Comparison of ENCODE assay signal across 1 cellular context in genomic region chr16:89217388-89218191, GRCh38.
TF ChIP-seq lines count a peak whose summit lies in the region.

ZNF778 (plus strand) TSS chr16:89217703; CDS start chr16:89221128, 3,425 bp downstream.

TF ChIP-seq in HepG2, 621 proteins besides CTCF, POLR2A, EP300 and RAD21 (continued from another document and continues in another):
- TF ChIP-seq PBX3 (CRISPR knock-in tag; IDR thresholded peaks at IDR 0.05; ENCODE audit: borderline replicate concordance) = peak; percentile 59; the same call in 1 of the 2 replicates
- TF ChIP-seq HNF4G (IDR thresholded peaks at IDR 0.05; ENCODE audit: borderline replicate concordance, low read depth, low read length) = 0 out of 2 replicates have a peak, but pooled peaks have one; percentile 17
- no peak; the same call in 1 of the 2 replicates for TF ChIP-seq HNF4G (CRISPR knock-in tag; IDR thresholded peaks at IDR 0.05; ENCODE audit: borderline replicate concordance, low read depth)
- peak; percentile 76; the same call in 1 of the 2 replicates for TF ChIP-seq ZNF761 (CRISPR knock-in tag; conservative IDR thresholded peaks at IDR 0.05)
- TF ChIP-seq GATAD1 (CRISPR knock-in tag; IDR thresholded peaks at IDR 0.05) = peak; percentile 99
- TF ChIP-seq ZC3H4 (CRISPR knock-in tag; IDR thresholded peaks at IDR 0.05; ENCODE audit: borderline replicate concordance) = no peak; the same call in 1 of the 2 replicates
- TF ChIP-seq ZNF138 (CRISPR knock-in tag; IDR thresholded peaks at IDR 0.05; ENCODE audit: low read depth) = peak; percentile 75
- peak; percentile 79 for TF ChIP-seq ZBTB39 (CRISPR knock-in tag; IDR thresholded peaks at IDR 0.05)
- TF ChIP-seq, protein P1, sequence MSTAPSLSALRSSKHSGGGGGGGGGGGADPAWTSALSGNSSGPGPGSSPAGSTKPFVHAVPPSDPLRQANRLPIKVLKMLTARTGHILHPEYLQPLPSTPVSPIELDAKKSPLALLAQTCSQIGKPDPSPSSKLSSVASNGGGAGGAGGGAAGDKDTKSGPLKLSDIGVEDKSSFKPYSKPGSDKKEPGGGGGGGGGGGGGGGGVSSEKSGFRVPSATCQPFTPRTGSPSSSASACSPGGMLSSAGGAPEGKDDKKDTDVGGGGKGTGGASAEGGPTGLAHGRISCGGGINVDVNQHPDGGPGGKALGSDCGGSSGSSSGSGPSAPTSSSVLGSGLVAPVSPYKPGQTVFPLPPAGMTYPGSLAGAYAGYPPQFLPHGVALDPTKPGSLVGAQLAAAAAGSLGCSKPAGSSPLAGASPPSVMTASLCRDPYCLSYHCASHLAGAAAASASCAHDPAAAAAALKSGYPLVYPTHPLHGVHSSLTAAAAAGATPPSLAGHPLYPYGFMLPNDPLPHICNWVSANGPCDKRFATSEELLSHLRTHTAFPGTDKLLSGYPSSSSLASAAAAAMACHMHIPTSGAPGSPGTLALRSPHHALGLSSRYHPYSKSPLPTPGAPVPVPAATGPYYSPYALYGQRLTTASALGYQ (CRISPR knock-in tag; IDR thresholded peaks at IDR 0.05) = peak; percentile 79; the same call in 1 of the 2 replicates
- TF ChIP-seq ZNF784 (CRISPR knock-in tag; IDR thresholded peaks at IDR 0.05; ENCODE audit: borderline replicate concordance) = peak; percentile 80; the same call in 1 of the 2 replicates
- TF ChIP-seq MTF2 (CRISPR knock-in tag; IDR thresholded peaks at IDR 0.05; ENCODE audit: borderline replicate concordance) = peak; percentile 96
- TF ChIP-seq, protein P2, sequence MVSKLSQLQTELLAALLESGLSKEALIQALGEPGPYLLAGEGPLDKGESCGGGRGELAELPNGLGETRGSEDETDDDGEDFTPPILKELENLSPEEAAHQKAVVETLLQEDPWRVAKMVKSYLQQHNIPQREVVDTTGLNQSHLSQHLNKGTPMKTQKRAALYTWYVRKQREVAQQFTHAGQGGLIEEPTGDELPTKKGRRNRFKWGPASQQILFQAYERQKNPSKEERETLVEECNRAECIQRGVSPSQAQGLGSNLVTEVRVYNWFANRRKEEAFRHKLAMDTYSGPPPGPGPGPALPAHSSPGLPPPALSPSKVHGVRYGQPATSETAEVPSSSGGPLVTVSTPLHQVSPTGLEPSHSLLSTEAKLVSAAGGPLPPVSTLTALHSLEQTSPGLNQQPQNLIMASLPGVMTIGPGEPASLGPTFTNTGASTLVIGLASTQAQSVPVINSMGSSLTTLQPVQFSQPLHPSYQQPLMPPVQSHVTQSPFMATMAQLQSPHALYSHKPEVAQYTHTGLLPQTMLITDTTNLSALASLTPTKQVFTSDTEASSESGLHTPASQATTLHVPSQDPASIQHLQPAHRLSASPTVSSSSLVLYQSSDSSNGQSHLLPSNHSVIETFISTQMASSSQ (IDR thresholded peaks at IDR 0.05; ENCODE audit: low read depth) = no peak
- TF ChIP-seq, protein P2 (CRISPR knock-in tag; IDR thresholded peaks at IDR 0.05; ENCODE audit: borderline replicate concordance) = peak; percentile 64; the same call in 1 of the 2 replicates
- no peak for TF ChIP-seq ZNF713 (CRISPR knock-in tag; IDR thresholded peaks at IDR 0.05)
- TF ChIP-seq, protein P3, sequence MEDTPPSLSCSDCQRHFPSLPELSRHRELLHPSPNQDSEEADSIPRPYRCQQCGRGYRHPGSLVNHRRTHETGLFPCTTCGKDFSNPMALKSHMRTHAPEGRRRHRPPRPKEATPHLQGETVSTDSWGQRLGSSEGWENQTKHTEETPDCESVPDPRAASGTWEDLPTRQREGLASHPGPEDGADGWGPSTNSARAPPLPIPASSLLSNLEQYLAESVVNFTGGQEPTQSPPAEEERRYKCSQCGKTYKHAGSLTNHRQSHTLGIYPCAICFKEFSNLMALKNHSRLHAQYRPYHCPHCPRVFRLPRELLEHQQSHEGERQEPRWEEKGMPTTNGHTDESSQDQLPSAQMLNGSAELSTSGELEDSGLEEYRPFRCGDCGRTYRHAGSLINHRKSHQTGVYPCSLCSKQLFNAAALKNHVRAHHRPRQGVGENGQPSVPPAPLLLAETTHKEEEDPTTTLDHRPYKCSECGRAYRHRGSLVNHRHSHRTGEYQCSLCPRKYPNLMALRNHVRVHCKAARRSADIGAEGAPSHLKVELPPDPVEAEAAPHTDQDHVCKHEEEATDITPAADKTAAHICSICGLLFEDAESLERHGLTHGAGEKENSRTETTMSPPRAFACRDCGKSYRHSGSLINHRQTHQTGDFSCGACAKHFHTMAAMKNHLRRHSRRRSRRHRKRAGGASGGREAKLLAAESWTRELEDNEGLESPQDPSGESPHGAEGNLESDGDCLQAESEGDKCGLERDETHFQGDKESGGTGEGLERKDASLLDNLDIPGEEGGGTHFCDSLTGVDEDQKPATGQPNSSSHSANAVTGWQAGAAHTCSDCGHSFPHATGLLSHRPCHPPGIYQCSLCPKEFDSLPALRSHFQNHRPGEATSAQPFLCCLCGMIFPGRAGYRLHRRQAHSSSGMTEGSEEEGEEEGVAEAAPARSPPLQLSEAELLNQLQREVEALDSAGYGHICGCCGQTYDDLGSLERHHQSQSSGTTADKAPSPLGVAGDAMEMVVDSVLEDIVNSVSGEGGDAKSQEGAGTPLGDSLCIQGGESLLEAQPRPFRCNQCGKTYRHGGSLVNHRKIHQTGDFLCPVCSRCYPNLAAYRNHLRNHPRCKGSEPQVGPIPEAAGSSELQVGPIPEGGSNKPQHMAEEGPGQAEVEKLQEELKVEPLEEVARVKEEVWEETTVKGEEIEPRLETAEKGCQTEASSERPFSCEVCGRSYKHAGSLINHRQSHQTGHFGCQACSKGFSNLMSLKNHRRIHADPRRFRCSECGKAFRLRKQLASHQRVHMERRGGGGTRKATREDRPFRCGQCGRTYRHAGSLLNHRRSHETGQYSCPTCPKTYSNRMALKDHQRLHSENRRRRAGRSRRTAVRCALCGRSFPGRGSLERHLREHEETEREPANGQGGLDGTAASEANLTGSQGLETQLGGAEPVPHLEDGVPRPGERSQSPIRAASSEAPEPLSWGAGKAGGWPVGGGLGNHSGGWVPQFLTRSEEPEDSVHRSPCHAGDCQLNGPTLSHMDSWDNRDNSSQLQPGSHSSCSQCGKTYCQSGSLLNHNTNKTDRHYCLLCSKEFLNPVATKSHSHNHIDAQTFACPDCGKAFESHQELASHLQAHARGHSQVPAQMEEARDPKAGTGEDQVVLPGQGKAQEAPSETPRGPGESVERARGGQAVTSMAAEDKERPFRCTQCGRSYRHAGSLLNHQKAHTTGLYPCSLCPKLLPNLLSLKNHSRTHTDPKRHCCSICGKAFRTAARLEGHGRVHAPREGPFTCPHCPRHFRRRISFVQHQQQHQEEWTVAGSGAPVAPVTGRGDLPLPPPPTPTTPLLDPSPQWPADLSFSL (CRISPR knock-in tag; IDR thresholded peaks at IDR 0.05) = no peak
- TF ChIP-seq SP1 (IDR thresholded peaks at IDR 0.05) = no peak
- peak; percentile 90 for TF ChIP-seq SP1 (CRISPR knock-in tag; IDR thresholded peaks at IDR 0.05)
- TF ChIP-seq CBX1 (IDR thresholded peaks at IDR 0.05; ENCODE audit: low read depth) = no peak
- TF ChIP-seq TOE1 (CRISPR knock-in tag; IDR thresholded peaks at IDR 0.05) = no peak
- TF ChIP-seq ZNF564 (CRISPR knock-in tag; IDR thresholded peaks at IDR 0.05) = peak; percentile 70
- peak; percentile 62; the same call in 1 of the 2 replicates for TF ChIP-seq ZNF256 (CRISPR knock-in tag; conservative IDR thresholded peaks at IDR 0.05)
- TF ChIP-seq ZFP82 (CRISPR knock-in tag; IDR thresholded peaks at IDR 0.05; ENCODE audit: borderline replicate concordance) = no peak
- TF ChIP-seq ZSCAN31 (CRISPR knock-in tag; IDR thresholded peaks at IDR 0.05; ENCODE audit: low read depth) = peak; percentile 92
- peak; percentile 100 for TF ChIP-seq ZFX (CRISPR knock-in tag; IDR thresholded peaks at IDR 0.05; ENCODE audit: low read depth)
- TF ChIP-seq ZSCAN30 (CRISPR knock-in tag; IDR thresholded peaks at IDR 0.05) = no peak
- peak; percentile 42; the same call in 1 of the 2 replicates for TF ChIP-seq ZNF3 (CRISPR knock-in tag; IDR thresholded peaks at IDR 0.05)
- peak; percentile 95; the same call in 1 of the 2 replicates for TF ChIP-seq BRCA1 (CRISPR knock-in tag; IDR thresholded peaks at IDR 0.05)
- peak; percentile 94 for TF ChIP-seq CBX5 (CRISPR knock-in tag; IDR thresholded peaks at IDR 0.05; ENCODE audit: borderline replicate concordance)
- TF ChIP-seq ZNF260 (CRISPR knock-in tag; IDR thresholded peaks at IDR 0.05; ENCODE audit: borderline replicate concordance, low read depth) = no peak
- TF ChIP-seq ZFP36L1 (CRISPR knock-in tag; IDR thresholded peaks at IDR 0.05) = peak; percentile 83; the same call in 1 of the 2 replicates
- no peak for TF ChIP-seq PRMT3 (CRISPR knock-in tag; IDR thresholded peaks at IDR 0.05; ENCODE audit: borderline replicate concordance, low read depth)
- TF ChIP-seq ZNF547 (CRISPR knock-in tag; IDR thresholded peaks at IDR 0.05) = peak; percentile 99
- peak; percentile 68; the same call in 1 of the 2 replicates for TF ChIP-seq ZNF614 (CRISPR knock-in tag; IDR thresholded peaks at IDR 0.05; ENCODE audit: borderline replicate concordance)
- peak; percentile 63 for TF ChIP-seq NR2C2 (CRISPR knock-in tag; IDR thresholded peaks at IDR 0.05; ENCODE audit: borderline replicate concordance)
- TF ChIP-seq JDP2 (CRISPR knock-in tag; IDR thresholded peaks at IDR 0.05; ENCODE audit: borderline replicate concordance) = no peak
- TF ChIP-seq GTF2F1 (IDR thresholded peaks at IDR 0.05; ENCODE audit: low read length) = no peak
- peak; percentile 69; the same call in 1 of the 2 replicates for TF ChIP-seq ZNF746 (CRISPR knock-in tag; IDR thresholded peaks at IDR 0.05)
- peak; percentile 91 for TF ChIP-seq TAF1 (CRISPR knock-in tag; IDR thresholded peaks at IDR 0.05)
- peak; percentile 94 for TF ChIP-seq POLR2AphosphoS5 (IDR thresholded peaks at IDR 0.05; ENCODE audit: low read depth, low read length)
- TF ChIP-seq ZEB1 (IDR thresholded peaks at IDR 0.05; ENCODE audit: insufficient replicate concordance, low read depth) = peak; percentile 23
- TF ChIP-seq THAP9 (CRISPR knock-in tag; IDR thresholded peaks at IDR 0.05; ENCODE audit: borderline replicate concordance) = peak; percentile 92
- no peak for TF ChIP-seq PAF1 (CRISPR knock-in tag; IDR thresholded peaks at IDR 0.05)
- TF ChIP-seq FOXJ3 (CRISPR knock-in tag; IDR thresholded peaks at IDR 0.05; ENCODE audit: borderline replicate concordance) = peak; percentile 7; the same call in 1 of the 2 replicates
